Comparison of ENCODE assay signal across 14 cellular contexts in genomic region chr10:69361303-69361614, GRCh38. TPM values are rescaled to one million over a fixed set of nuclear protein-coding genes. Genes with fewer than 3 reads are reported as not detected.
A peak's percentile ranks its signal among the peaks of the same experiment; 100 is the strongest.
DNase-seq lines count a peak whose midpoint lies in the region; ATAC-seq, FAIRE-seq and TF ChIP-seq lines count a peak whose summit lies in the region.
"Had no signal": no experiment of that assay in that cellular context is flagged by ENCODE, and none has a peak within 500 bp of the region (broad histone marks: within the 10 kb centered on the region; RNA-seq: fewer than 3 reads in every experiment).

No MANE protein-coding gene starts in this region.

- H3K27me3 Mint-ChIP-seq in activated CD4-positive, alpha-beta T cell treated with anti-CD3 and anti-CD28 coated beads, Interleukin-2, amount 10 ng/mL, durations not matched to agents 7 days and 5 days: no peaks in the 10 kb centered on the region

- H3K79me2 ChIP-seq in HepG2 (ENCODE audit: insufficient read depth, low read length) (no peaks in the 10 kb centered on the region), Karpas-422 (ENCODE audit: low read length) (peaks cover 81% of the 10 kb centered on the region)

- TF ChIP-seq EP300 in HepG2 (IDR thresholded peaks at IDR 0.05; ENCODE audit: low read depth in 2 of 2, low read length in 2 of 2) (no peak), HepG2 (CRISPR knock-in tag; IDR thresholded peaks at IDR 0.05; ENCODE audit: borderline replicate concordance) (no peak), transverse colon (IDR thresholded peaks at IDR 0.05; ENCODE audit: low read depth) (no peak)

- no peaks in the 10 kb centered on the region for H4K20me1 ChIP-seq in HepG2 (ENCODE audit: insufficient read depth, low read length)
- peaks cover 7% of the 10 kb centered on the region; the same call in 1 of the 2 replicates for H4K20me1 ChIP-seq in Karpas-422 (ENCODE audit: insufficient read depth, low read depth, low read length)

- no peak overlapping the region for H3K4me2 ChIP-seq in HepG2 (ENCODE audit: low read depth, low read length)
- no peak overlapping the region for H3K4me2 ChIP-seq in Karpas-422 (ENCODE audit: low read depth, low read length, poor library complexity, severe bottlenecking)

- H3K4me1 Mint-ChIP-seq in activated CD4-positive, alpha-beta T cell treated with anti-CD3 and anti-CD28 coated beads, Interleukin-2, amount 10 ng/mL, durations not matched to agents 7 days and 5 days: peaks cover 78% of the 10 kb centered on the region

- DNase-seq in activated CD4-positive, alpha-beta T cell treated with anti-CD3 and anti-CD28 coated beads, Interleukin-2, amount 10 ng/mL, durations not matched to agents 7 days and 5 days: no peak
- no peak for DNase-seq in activated CD4-positive, alpha-beta T cell treated with anti-CD3 and anti-CD28 coated beads, Interleukin-2, amount 50 U/mL, for 48 hours
- DNase-seq in body of pancreas: peak; percentile 87 to 94 (median 92)
- no peak for DNase-seq in HepG2 (ENCODE audit: low spot score)
- no peak for DNase-seq in transverse colon
- no peak for DNase-seq in inferior parietal cortex (ENCODE audit: extremely low spot score)
- no peak for DNase-seq in Karpas-422
- DNase-seq: activated T-cell treated with anti-CD3 and anti-CD28 coated beads, Interleukin-2, amount 50 U/mL, for 48 hours; MM.1S; NCI-H526; stimulated activated CD4-positive, alpha-beta T cell treated with anti-CD3 and anti-CD28 coated beads, Interleukin-15, amount 100 ng/mL, for 24 hours; stimulated activated naive CD4-positive, alpha-beta T cell; T-helper 9 cell had no signal

- H2AFZ ChIP-seq in HepG2 (ENCODE audit: low read length) (no peak overlapping the region), Karpas-422 (ENCODE audit: low read length) (no peak overlapping the region)

- H3K27me3 ChIP-seq in body of pancreas: no peaks in the 10 kb centered on the region
- H3K27me3 ChIP-seq in HepG2 (ENCODE audit: control insufficient read depth in 1 of 2, insufficient read depth in 2 of 2, low read length in 2 of 2): peaks cover 0 to 18% of the 10 kb centered on the region in 2 experiments; a peak in 3 of 5 replicates
- no peaks in the 10 kb centered on the region for H3K27me3 ChIP-seq in transverse colon
- H3K27me3 ChIP-seq in Karpas-422 (ENCODE audit: low read length): no peaks in the 10 kb centered on the region

- no peak for FAIRE-seq in HepG2 (lab: Jason Lieb, UNC)

- peak overlapping the region; percentile 78 to 89 (median 87) for H3K27ac ChIP-seq in body of pancreas
- H3K27ac ChIP-seq in HepG2 (ENCODE audit: extremely low read length, insufficient read depth, low read length): no peak overlapping the region
- peak overlapping the region; percentile 75 to 82 (median 78) for H3K27ac ChIP-seq in transverse colon
- no peak overlapping the region for H3K27ac ChIP-seq in Karpas-422 (ENCODE audit: low read length)

- POLR2A ChIA-PET in activated CD4-positive, alpha-beta T cell treated with anti-CD3 and anti-CD28 coated beads, Interleukin-2, amount 10 ng/mL, durations not matched to agents 7 days and 5 days (lab: Charles Lee): no interaction called here
- POLR2A ChIA-PET in HepG2 (lab: Yijun Ruan, JAX): no interaction called here

- no peak overlapping the region for H3K9ac ChIP-seq in HepG2 (ENCODE audit: insufficient read depth, low read depth, low read length)
- no peak overlapping the region for H3K9ac ChIP-seq in Karpas-422 (ENCODE audit: low read length)

- H3K36me3 Mint-ChIP-seq in activated CD4-positive, alpha-beta T cell treated with anti-CD3 and anti-CD28 coated beads, Interleukin-2, amount 10 ng/mL, durations not matched to agents 7 days and 5 days (ENCODE audit: low read depth): peaks cover 61% of the 10 kb centered on the region

- in situ Hi-C loops in HepG2 (cut with HindIII; ENCODE audit: extremely low pct_ligation_motif_present, low pct_unique_long_range_greater_than_20kb) (no loop called here), transverse colon (cut with MboI; ENCODE audit: low pct_ligation_motif_present in 1 of 4, low pct_unique_long_range_greater_than_20kb in 1 of 4, low sequenced_read_pairs in 3 of 4) (no loop called here)

- intact Hi-C loops in body of pancreas (cut with DNase I) (no loop called here), HepG2 (cut with micrococcal nuclease; ENCODE audit: unreplicated experiment) (no loop called here), transverse colon (cut with DNase I; ENCODE audit: low total_unique reads) (loop anchor here (5.0 kb wide), 1 partner anchor 44 kb away; no protein-coding TSS in a partner anchor)

- no peak overlapping the region for H3K4me3 Mint-ChIP-seq in activated CD4-positive, alpha-beta T cell treated with anti-CD3 and anti-CD28 coated beads, Interleukin-2, amount 10 ng/mL, durations not matched to agents 7 days and 5 days

- CTCF ChIA-PET in activated CD4-positive, alpha-beta T cell treated with anti-CD3 and anti-CD28 coated beads, Interleukin-2, amount 10 ng/mL, durations not matched to agents 7 days and 5 days (lab: Charles Lee): interaction anchor here (1.0 to 1.6 kb wide), 3 partner anchors 9 to 59 kb away, joined by 3 read pairs; no protein-coding TSS in a partner anchor
- CTCF ChIA-PET in HepG2 (lab: Yijun Ruan, JAX; ENCODE audit: low intra/inter-chr PET ratio, low total read pairs): no interaction called here

- TF ChIP-seq CTCF in body of pancreas (IDR thresholded peaks at IDR 0.05): no peak
- no peak for TF ChIP-seq CTCF in HepG2 (CRISPR knock-in tag; IDR thresholded peaks at IDR 0.05)
- TF ChIP-seq CTCF in transverse colon (IDR thresholded peaks at IDR 0.05): no peak

- no peaks in the 10 kb centered on the region for H3K9me2 ChIP-seq in Karpas-422 (replicated peaks; ENCODE audit: insufficient read depth, low read length)

- H3K4me1 ChIP-seq in body of pancreas: peaks cover 32% of the 10 kb centered on the region
- H3K4me1 ChIP-seq in HepG2 (ENCODE audit: insufficient read depth, low read length): no peaks in the 10 kb centered on the region
- peaks cover 23 to 41% (median 39%) of the 10 kb centered on the region in 4 donors for H3K4me1 ChIP-seq in transverse colon
- H3K4me1 ChIP-seq in Karpas-422 (ENCODE audit: low read length): no peaks in the 10 kb centered on the region

- TF ChIP-seq POLR2A in body of pancreas (IDR thresholded peaks at IDR 0.05) (no peak), HepG2 (IDR thresholded peaks at IDR 0.05; ENCODE audit: insufficient read depth in 1 of 2, low read depth in 2 of 2, low read length in 2 of 2) (no peak), transverse colon (IDR thresholded peaks at IDR 0.05) (no peak)

- ATAC-seq in body of pancreas (peak; percentile 93), HepG2 (0 out of 3 replicates have a peak, but pooled peaks have one; percentile 19), HG02840 (IDR thresholded peaks at IDR 0.05; ENCODE audit: low FRiP score, unreplicated experiment) (no peak)

- no TSS peak for BruUV-seq in HepG2 (replicated peaks; lab: Mats Ljungman, UMichigan)

- H3K9me3 ChIP-seq in body of pancreas: no peaks in the 10 kb centered on the region
- H3K9me3 ChIP-seq in HepG2 (ENCODE audit: low read length): no peaks in the 10 kb centered on the region
- no peaks in the 10 kb centered on the region for H3K9me3 ChIP-seq in transverse colon
- no peaks in the 10 kb centered on the region for H3K9me3 ChIP-seq in Karpas-422 (ENCODE audit: low read length)

- no peaks in the 10 kb centered on the region for H3K9me3 Mint-ChIP-seq in activated CD4-positive, alpha-beta T cell treated with anti-CD3 and anti-CD28 coated beads, Interleukin-2, amount 10 ng/mL, durations not matched to agents 7 days and 5 days

- H3K36me3 ChIP-seq in body of pancreas (replicated peaks in 1 of 2; ENCODE audit: insufficient read depth in 1 of 2, low read depth in 2 of 2): no peaks in the 10 kb centered on the region
- no peaks in the 10 kb centered on the region for H3K36me3 ChIP-seq in HepG2 (replicated peaks in 1 of 2; ENCODE audit: control insufficient read depth in 1 of 2, insufficient read depth in 2 of 2, low read length in 2 of 2)
- peaks cover 0 to 6% (median 0%) of the 10 kb centered on the region in 4 donors for H3K36me3 ChIP-seq in transverse colon
- H3K36me3 ChIP-seq in Karpas-422 (ENCODE audit: insufficient read depth, low read length): peaks cover 12% of the 10 kb centered on the region; the same call in 1 of the 2 replicates

- no peak for TF ChIP-seq RAD21 in HepG2 (CRISPR knock-in tag; IDR thresholded peaks at IDR 0.05)

- H3K27ac Mint-ChIP-seq in activated CD4-positive, alpha-beta T cell treated with anti-CD3 and anti-CD28 coated beads, Interleukin-2, amount 10 ng/mL, durations not matched to agents 7 days and 5 days: peak overlapping the region; percentile 90

- no peak overlapping the region for H3K4me3 ChIP-seq in body of pancreas
- no peak overlapping the region for H3K4me3 ChIP-seq in HepG2 (replicated peaks in 1 of 3; ENCODE audit: insufficient read depth in 1 of 3, low read depth in 2 of 3, low read length in 3 of 3)
- H3K4me3 ChIP-seq in transverse colon: no peak overlapping the region
- H3K4me3 ChIP-seq in Karpas-422 (ENCODE audit: low read length): no peak overlapping the region

- 45% methylated on average over 1 to 2 of the region's 2 CpGs for WGBS in body of pancreas, 2 donors
- 55% methylated on average over 2 of the region's 2 CpGs for WGBS in HepG2 (ENCODE audit: low lambda C conversion rate)
- 85% methylated on average over 1 of the region's 2 CpGs; no CpG with 5 or more reads in 1 of the 2 donors for WGBS in transverse colon (ENCODE audit: low coverage in 1 of 2), 2 donors

RNA-seq across cellular contexts. Expression of gene TACR2, which starts 55.5 kb away (rescaled TPM):
- total RNA-seq in activated CD4-positive, alpha-beta T cell treated with anti-CD3 and anti-CD28 coated beads, Interleukin-2, amount 10 ng/mL, durations not matched to agents 7 days and 5 days: not detected
- under 1 TPM in 1 of 2 donors, not detected in 1; 0.66 TPM for total RNA-seq in body of pancreas
- not detected in 2 replicates for total RNA-seq in HepG2 (2016; rRNA removed; fragmentation: Illumina TruSeq; extraction: Trizol)
- not detected in 2 replicates for total RNA-seq in HepG2 (2016; cell fraction: cytosol; rRNA removed; fragmentation: Illumina TruSeq; extraction: Trizol; ENCODE audit: low read depth)
- total RNA-seq in HepG2 (2016; cell fraction: insoluble cytoplasmic fraction; rRNA removed; fragmentation: Illumina TruSeq; extraction: Trizol): not detected in 2 replicates
- not detected in 2 replicates for total RNA-seq in HepG2 (2016; cell fraction: membrane; rRNA removed; fragmentation: Illumina TruSeq; extraction: Trizol)
- total RNA-seq in HepG2 (2016; cell fraction: nucleus; rRNA removed; fragmentation: Illumina TruSeq; extraction: Trizol): not detected in 2 replicates
- polyA plus RNA-seq in HepG2 (2011; rRNA removed): 0.04 TPM in 1 of 2 replicates, not detected in the other
- polyA plus RNA-seq in HepG2 (2011; cell fraction: cytosol; rRNA removed): 0.03 TPM in 2 replicates
- polyA plus RNA-seq in HepG2 (2011; cell fraction: nucleus; rRNA removed): not detected in 2 replicates
- not detected in 2 replicates for polyA plus RNA-seq in HepG2 (2012)
- polyA plus RNA-seq in HepG2 (2016; cell fraction: cytosol; fragmentation: Illumina TruSeq; extraction: Trizol; ENCODE audit: low read depth): not detected in 2 replicates
- polyA plus RNA-seq in HepG2 (2016; cell fraction: insoluble cytoplasmic fraction; fragmentation: Illumina TruSeq; extraction: Trizol; ENCODE audit: low read depth): not detected in 2 replicates
- polyA plus RNA-seq in HepG2 (2016; cell fraction: membrane; fragmentation: Illumina TruSeq; extraction: Trizol; ENCODE audit: low read depth): not detected in 2 replicates
- polyA plus RNA-seq in HepG2 (2016; cell fraction: nucleus; fragmentation: Illumina TruSeq; extraction: Trizol; ENCODE audit: insufficient read depth, low read depth): not detected in 2 replicates
- 0.48 TPM in 1 of 2 replicates, not detected in the other for polyA minus RNA-seq in HepG2 (2011; rRNA and poly(A)+ RNA removed; ENCODE audit: low replicate concordance)
- not detected in 2 replicates for polyA minus RNA-seq in HepG2 (2011; cell fraction: cytosol; rRNA and poly(A)+ RNA removed)
- polyA minus RNA-seq in HepG2 (2011; cell fraction: nucleus; rRNA and poly(A)+ RNA removed): not detected in 2 replicates
- 100 to 1,000 TPM in 2 of 4 donors, 10 to 100 TPM in 2; 18.9 to 241 (median 78.9) TPM for total RNA-seq in transverse colon
- total RNA-seq in Karpas-422 (2014; rRNA removed; shearing (Covaris generic); ENCODE audit: low replicate concordance): 1.9 TPM in 1 of 2 replicates, not detected in the other

Comparison
In these comparisons a context has a peak if more than half of its experiments do, and no peak if none do; other contexts are left out.
1. DNase-seq: peak in body of pancreas (4 of 4); none in activated CD4-positive, alpha-beta T cell treated with anti-CD3 and anti-CD28 coated beads, Interleukin-2, amount 10 ng/mL, durations not matched to agents 7 days and 5 days (single experiment), activated CD4-positive, alpha-beta T cell treated with anti-CD3 and anti-CD28 coated beads, Interleukin-2, amount 50 U/mL, for 48 hours (0 of 2), HepG2 (single experiment), transverse colon (single experiment), inferior parietal cortex (single experiment) and Karpas-422 (single experiment).
2. H3K27ac ChIP-seq: peak in body of pancreas (4 of 4) and transverse colon (4 of 4); none in HepG2 (single experiment) and Karpas-422 (single experiment).